1 cellular context compared by ENCODE assay signal in genomic region chr5:96709152-96709821, GRCh38.
TF ChIP-seq lines count a peak whose summit lies in the region.

No MANE protein-coding gene starts in this region.

TF ChIP-seq in K562, 482 proteins besides CTCF, POLR2A, EP300 and RAD21 (continued from another document):
- TF ChIP-seq POLR2B (IDR thresholded peaks at IDR 0.05; ENCODE audit: low read depth, partially characterized antibody) = no peak
- peak; percentile 48; the same call in 1 of the 2 replicates for TF ChIP-seq ATF3 (IDR thresholded peaks at IDR 0.05)
- TF ChIP-seq ATF3 (CRISPR knock-in tag; conservative IDR thresholded peaks at IDR 0.05) = no peak
- peak; percentile 4 for TF ChIP-seq FOS (IDR thresholded peaks at IDR 0.05; ENCODE audit: extremely low read depth, insufficient read length)
- peak; percentile 28; the same call in 1 of the 2 replicates for TF ChIP-seq SMARCE1 (IDR thresholded peaks at IDR 0.05)
- peak; percentile 91 for TF ChIP-seq FOSL1 (tag; conservative IDR thresholded peaks at IDR 0.05)
